In the genomic region with DNA sequence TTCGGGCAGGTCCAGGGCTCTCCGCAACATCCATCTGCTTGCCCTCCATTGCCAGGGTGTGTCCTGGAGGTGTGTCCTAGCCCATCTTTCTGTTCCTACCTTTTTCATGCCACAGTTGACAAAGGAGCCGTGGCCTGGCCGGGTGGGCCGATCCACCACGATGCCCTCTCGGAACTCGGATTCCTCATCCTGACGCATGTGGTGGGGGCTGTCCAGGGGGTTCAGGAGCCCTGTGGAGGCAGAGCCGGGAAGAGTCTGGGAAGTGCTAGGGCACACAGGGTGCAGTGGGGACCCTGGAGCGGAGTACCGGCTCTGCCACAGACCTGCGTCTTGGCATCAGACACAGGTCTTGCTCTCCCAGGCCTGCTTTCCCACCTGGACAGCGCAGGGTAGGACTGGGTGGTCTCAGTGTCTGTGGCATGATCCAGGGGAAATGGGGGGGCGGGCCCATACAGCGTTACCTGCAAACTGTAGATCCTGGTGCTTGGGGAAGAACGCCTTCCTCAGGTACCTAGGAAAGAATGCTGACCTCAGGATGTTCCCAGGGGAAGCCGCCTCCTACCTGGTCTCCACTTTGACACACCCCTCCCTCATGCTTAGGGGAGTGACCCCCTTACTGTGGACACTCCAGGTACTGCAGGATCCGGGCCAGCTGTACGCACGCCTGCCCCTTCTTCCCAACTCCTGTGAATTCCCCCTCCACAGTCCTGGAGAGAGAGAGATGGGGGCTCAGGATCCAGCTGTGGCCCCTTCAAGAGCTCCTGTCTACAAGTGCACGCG, we compare ENCODE assay signal across 25 cellular contexts. TPM values are rescaled to one million over a fixed set of nuclear protein-coding genes. Genes with fewer than 3 reads are reported as not detected.
DNase-seq lines count a peak whose midpoint lies in the region; ATAC-seq and TF ChIP-seq lines count a peak whose summit lies in the region.
"Had no signal": no experiment of that assay in that cellular context is flagged by ENCODE, and none has a peak within 500 bp of the region (broad histone marks: within the 10 kb centered on the region; RNA-seq: fewer than 3 reads in every experiment).

No MANE protein-coding gene starts in this region.

- H3K27me3 Mint-ChIP-seq in WTC11 (ENCODE audit: low read depth), result no peaks in the 10 kb centered on the region

- DNase-seq in D341Med (ENCODE audit: low spot score) (peak; percentile 6), WTC11 (ENCODE audit: low spot score) (peak; percentile 32), mesendoderm (peak; percentile 63), iPS-NIHi11 (ENCODE audit: low spot score) (no peak)
- no peak for DNase-seq in central memory CD4-positive, alpha-beta T cell
- DNase-seq: activated CD4-positive, alpha-beta T cell treated with anti-CD3 and anti-CD28 coated beads, Interleukin-2, amount 50 U/mL, for 1 hour; activated CD8-positive, alpha-beta memory T cell treated with anti-CD3 and anti-CD28 coated beads, Interleukin-2, amount 50 U/mL, for 48 hours; activated effector memory CD4-positive, alpha-beta T cell treated with anti-CD3 and anti-CD28 coated beads, Interleukin-2, amount 50 U/mL, for 16 hours; AML-193; dorsolateral prefrontal cortex; erythroblast; foreskin melanocyte; hypothalamus; kidney glomerular epithelial cell; mammary epithelial cell; NCI-H82; occipital lobe; OCI-M1; SIG-M5; T-helper 1 cell; upper lobe of right lung had no signal

- H3K4me3 Mint-ChIP-seq in WTC11, result no peak overlapping the region

- H2AK5ac ChIP-seq in mesendoderm (ENCODE audit: low read length), result no peak overlapping the region

- no peak overlapping the region for H3K9ac ChIP-seq in mesendoderm (ENCODE audit: low read length)

- no peak overlapping the region for H3K56ac ChIP-seq in mesendoderm (ENCODE audit: low read length)

- H3K4ac ChIP-seq in mesendoderm (ENCODE audit: low read depth, low read length), result no peak overlapping the region

- no peak overlapping the region for H4K5ac ChIP-seq in mesendoderm (ENCODE audit: low read length)

- no peak overlapping the region for H2BK120ac ChIP-seq in mesendoderm (ENCODE audit: low read depth, low read length)

- no peak overlapping the region for H3K18ac ChIP-seq in mesendoderm (ENCODE audit: low read length)

- no peak overlapping the region for H3K4me2 ChIP-seq in mesendoderm (ENCODE audit: low read length)

- H3K4me1 ChIP-seq in mesendoderm (ENCODE audit: control insufficient read depth, low read depth, low read length), result no peaks in the 10 kb centered on the region

- peaks cover 13% of the 10 kb centered on the region for H3K36me3 ChIP-seq in mesendoderm (ENCODE audit: control insufficient read depth, insufficient read depth, low read length)

- H3K79me1 ChIP-seq in mesendoderm (ENCODE audit: low read length), result peaks cover 8% of the 10 kb centered on the region

- no peak overlapping the region for H4K8ac ChIP-seq in mesendoderm (ENCODE audit: low read depth, low read length)

- H3K27me3 ChIP-seq in mesendoderm (ENCODE audit: insufficient read depth, low read length, poor library complexity), result no peaks in the 10 kb centered on the region
- H3K27me3 ChIP-seq: cardiac muscle cell, dorsolateral prefrontal cortex, right atrium auricular region, upper lobe of right lung had no signal

- no peak overlapping the region for H3K4me3 ChIP-seq in mesendoderm (ENCODE audit: low read length)
- H3K4me3 ChIP-seq: cardiac muscle cell, dorsolateral prefrontal cortex, right atrium auricular region, upper lobe of right lung had no signal

- CTCF ChIA-PET in WTC11 (lab: Charles Lee), result interaction anchor here (1.8 kb wide), 1 partner anchor 8 kb away, joined by 7 read pairs; a partner anchor contains a TSS

- TF ChIP-seq CTCF in GM12874 (IDR thresholded peaks at IDR 0.05; ENCODE audit: insufficient read depth, low read depth, low read length) (peak; percentile 15; the same call in 1 of the 2 replicates), WTC11 (IDR thresholded peaks at IDR 0.05) (peak; percentile 15; the same call in 1 of the 2 replicates)

- WGBS in mesendoderm (ENCODE audit: extremely low coverage, insufficient coverage, low lambda C conversion rate), result no CpG with 5 or more reads among the region's 23 CpGs

- H3K27ac ChIP-seq in mesendoderm (ENCODE audit: low read depth, low read length), result no peak overlapping the region
- H3K27ac ChIP-seq: cardiac muscle cell, dorsolateral prefrontal cortex, right atrium auricular region, upper lobe of right lung had no signal

- no peaks in the 10 kb centered on the region for H3K9me3 Mint-ChIP-seq in WTC11

- peaks cover 7% of the 10 kb centered on the region for H3K79me2 ChIP-seq in mesendoderm (ENCODE audit: control insufficient read depth, insufficient read depth, low read length)

- no peak overlapping the region for H2BK15ac ChIP-seq in mesendoderm (replicated peaks; ENCODE audit: low read depth)

- H3K23ac ChIP-seq in mesendoderm (ENCODE audit: low read length), result no peak overlapping the region

- peaks cover 57% of the 10 kb centered on the region for H3K36me3 Mint-ChIP-seq in WTC11

- H3K27ac Mint-ChIP-seq in WTC11, result no peak overlapping the region

- H2BK5ac ChIP-seq in mesendoderm (ENCODE audit: low read length), result no peak overlapping the region

- POLR2A ChIA-PET in WTC11 (lab: Charles Lee), result interaction anchor here (4.1 kb wide), 1 partner anchor 7 kb away, joined by 26 read pairs; a partner anchor contains a TSS

- H3K4me1 Mint-ChIP-seq in WTC11, result peaks cover 8% of the 10 kb centered on the region

- ATAC-seq in WTC11, result peak; percentile 31
- ATAC-seq in GM18519 (IDR thresholded peaks at IDR 0.05; ENCODE audit: low FRiP score, unreplicated experiment), result no peak
- ATAC-seq: upper lobe of right lung had no signal

TF ChIP-seq in WTC11, 78 proteins besides CTCF, POLR2A, EP300 and RAD21 (continues in another document):
- TF ChIP-seq NR3C1 (CRISPR knock-in tag; conservative IDR thresholded peaks at IDR 0.05; ENCODE audit: low read depth) (no peak), ZNF263 (CRISPR knock-in tag; IDR thresholded peaks at IDR 0.05; ENCODE audit: low read depth) (no peak), CREB1 (CRISPR knock-in tag; IDR thresholded peaks at IDR 0.05) (no peak), GRHL2 (CRISPR knock-in tag; IDR thresholded peaks at IDR 0.05; ENCODE audit: insufficient replicate concordance, severe bottlenecking) (no peak), ZNF138 (CRISPR knock-in tag; conservative IDR thresholded peaks at IDR 0.05) (no peak), ZNF671 (CRISPR knock-in tag; IDR thresholded peaks at IDR 0.05) (no peak), ELF4 (CRISPR knock-in tag; IDR thresholded peaks at IDR 0.05; ENCODE audit: low read depth) (no peak), FOXJ3 (CRISPR knock-in tag; IDR thresholded peaks at IDR 0.05; ENCODE audit: borderline replicate concordance) (no peak), TP53 (CRISPR knock-in tag; IDR thresholded peaks at IDR 0.05) (no peak), SMAD3 (CRISPR knock-in tag; IDR thresholded peaks at IDR 0.05; ENCODE audit: borderline replicate concordance) (no peak), CBFB (CRISPR knock-in tag; IDR thresholded peaks at IDR 0.05; ENCODE audit: low read depth) (no peak)
- TF ChIP-seq, protein P1, sequence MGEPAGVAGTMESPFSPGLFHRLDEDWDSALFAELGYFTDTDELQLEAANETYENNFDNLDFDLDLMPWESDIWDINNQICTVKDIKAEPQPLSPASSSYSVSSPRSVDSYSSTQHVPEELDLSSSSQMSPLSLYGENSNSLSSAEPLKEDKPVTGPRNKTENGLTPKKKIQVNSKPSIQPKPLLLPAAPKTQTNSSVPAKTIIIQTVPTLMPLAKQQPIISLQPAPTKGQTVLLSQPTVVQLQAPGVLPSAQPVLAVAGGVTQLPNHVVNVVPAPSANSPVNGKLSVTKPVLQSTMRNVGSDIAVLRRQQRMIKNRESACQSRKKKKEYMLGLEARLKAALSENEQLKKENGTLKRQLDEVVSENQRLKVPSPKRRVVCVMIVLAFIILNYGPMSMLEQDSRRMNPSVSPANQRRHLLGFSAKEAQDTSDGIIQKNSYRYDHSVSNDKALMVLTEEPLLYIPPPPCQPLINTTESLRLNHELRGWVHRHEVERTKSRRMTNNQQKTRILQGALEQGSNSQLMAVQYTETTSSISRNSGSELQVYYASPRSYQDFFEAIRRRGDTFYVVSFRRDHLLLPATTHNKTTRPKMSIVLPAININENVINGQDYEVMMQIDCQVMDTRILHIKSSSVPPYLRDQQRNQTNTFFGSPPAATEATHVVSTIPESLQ (CRISPR knock-in tag; IDR thresholded peaks at IDR 0.05), result no peak
- TF ChIP-seq, protein P2, sequence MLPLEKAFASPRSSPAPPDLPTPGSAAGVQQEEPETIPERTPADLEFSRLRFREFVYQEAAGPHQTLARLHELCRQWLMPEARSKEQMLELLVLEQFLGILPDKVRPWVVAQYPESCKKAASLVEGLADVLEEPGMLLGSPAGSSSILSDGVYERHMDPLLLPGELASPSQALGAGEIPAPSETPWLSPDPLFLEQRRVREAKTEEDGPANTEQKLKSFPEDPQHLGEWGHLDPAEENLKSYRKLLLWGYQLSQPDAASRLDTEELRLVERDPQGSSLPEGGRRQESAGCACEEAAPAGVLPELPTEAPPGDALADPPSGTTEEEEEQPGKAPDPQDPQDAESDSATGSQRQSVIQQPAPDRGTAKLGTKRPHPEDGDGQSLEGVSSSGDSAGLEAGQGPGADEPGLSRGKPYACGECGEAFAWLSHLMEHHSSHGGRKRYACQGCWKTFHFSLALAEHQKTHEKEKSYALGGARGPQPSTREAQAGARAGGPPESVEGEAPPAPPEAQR (CRISPR knock-in tag; IDR thresholded peaks at IDR 0.05), result no peak
- TF ChIP-seq, protein P3, sequence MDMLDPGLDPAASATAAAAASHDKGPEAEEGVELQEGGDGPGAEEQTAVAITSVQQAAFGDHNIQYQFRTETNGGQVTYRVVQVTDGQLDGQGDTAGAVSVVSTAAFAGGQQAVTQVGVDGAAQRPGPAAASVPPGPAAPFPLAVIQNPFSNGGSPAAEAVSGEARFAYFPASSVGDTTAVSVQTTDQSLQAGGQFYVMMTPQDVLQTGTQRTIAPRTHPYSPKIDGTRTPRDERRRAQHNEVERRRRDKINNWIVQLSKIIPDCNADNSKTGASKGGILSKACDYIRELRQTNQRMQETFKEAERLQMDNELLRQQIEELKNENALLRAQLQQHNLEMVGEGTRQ (CRISPR knock-in tag; IDR thresholded peaks at IDR 0.05), result no peak

RNA-seq across cellular contexts. Expression of a gene that starts 3.5 kb away (rescaled TPM):
- total RNA-seq in WTC11 (2021), result 76.8 to 79.3 TPM (median 77.5 TPM) in 3 replicates
- polyA plus RNA-seq in mesendoderm (2013, experiment 1 of 2), result 22.9 TPM
- 22.4 TPM for polyA plus RNA-seq in mesendoderm (2013, experiment 2 of 2)

RNA-seq across cellular contexts. Expression of a gene that starts 7.8 kb away (rescaled TPM):
- 25.8 to 28.7 TPM (median 25.8 TPM) in 3 replicates for total RNA-seq in WTC11 (2021)
- polyA plus RNA-seq in mesendoderm (2013, experiment 1 of 2), result 9.6 TPM
- polyA plus RNA-seq in mesendoderm (2013, experiment 2 of 2), result 9.5 TPM

RNA-seq across cellular contexts. Expression of a gene that starts 39.1 kb away (rescaled TPM):
- 20.8 to 23.2 TPM (median 21.6 TPM) in 3 replicates for total RNA-seq in WTC11 (2021)
- 19.4 TPM for polyA plus RNA-seq in mesendoderm (2013, experiment 1 of 2)
- polyA plus RNA-seq in mesendoderm (2013, experiment 2 of 2), result 19.3 TPM

RNA-seq across cellular contexts. Expression of a gene that starts 54.4 kb away (rescaled TPM):
- total RNA-seq in WTC11 (2021), result 20.6 to 24.5 TPM (median 23.8 TPM) in 3 replicates
- polyA plus RNA-seq in mesendoderm (2013, experiment 1 of 2), result 12.9 TPM
- 12.7 TPM for polyA plus RNA-seq in mesendoderm (2013, experiment 2 of 2)

RNA-seq across cellular contexts. Expression of a gene that starts 55.6 kb away (rescaled TPM):
- total RNA-seq in WTC11 (2021), result 31.4 to 34.1 TPM (median 33.0 TPM) in 3 replicates
- polyA plus RNA-seq in mesendoderm (2013, experiment 1 of 2), result 4.8 TPM
- 5.4 TPM for polyA plus RNA-seq in mesendoderm (2013, experiment 2 of 2)

Comparison
In these comparisons a context has a peak if more than half of its experiments do, and no peak if none do; other contexts are left out.
1. DNase-seq: peak in D341Med (single experiment), WTC11 (single experiment) and mesendoderm (single experiment); none in iPS-NIHi11 (single experiment) and central memory CD4-positive, alpha-beta T cell (single experiment).